ENCODE assay signal across 29 cellular contexts in genomic region chr19:2717638-2718541, GRCh38. TPM values are rescaled to one million over a fixed set of nuclear protein-coding genes. Genes with fewer than 3 reads are reported as not detected.
"Had no signal": no experiment of that assay in that cellular context is flagged by ENCODE, and none has a peak within 500 bp of the region (broad histone marks: within the 10 kb centered on the region; RNA-seq: fewer than 3 reads in every experiment).

No MANE protein-coding gene starts in this region.

- H3K36me3 ChIP-seq: ascending aorta had no signal

- ATAC-seq: activated CD4-positive, CD25-positive, alpha-beta regulatory T cell treated with anti-CD3 and anti-CD28 coated beads, Interleukin-2, amount 50 U/mL, for 24 hours; activated CD8-positive, alpha-beta T cell treated with anti-CD3 and anti-CD28 coated beads for 36 hours; activated T-cell treated with anti-CD3 and anti-CD28 coated beads, Interleukin-2, amount 50 U/mL, for 72 hours; body of pancreas; Panc1 had no signal

- H3K4me3 Mint-ChIP-seq: activated CD8-positive, alpha-beta T cell treated with anti-CD3 and anti-CD28 coated beads for 36 hours; activated naive CD4-positive, alpha-beta T cell treated with anti-CD3 and anti-CD28 coated beads, Interleukin-2, amount 50 U/mL, for 24 hours; activated T-cell treated with anti-CD3 and anti-CD28 coated beads, Interleukin-2, amount 50 U/mL, for 72 hours; T-helper 2 cell treated with Interferon-gamma antibody and Interleukin-4, amounts not matched to agents 5 μg/mL and 100 μg/mL, for 36 hours had no signal

- H3K27me3 ChIP-seq: body of pancreas, MG63 had no signal

- H3K27ac Mint-ChIP-seq: activated CD8-positive, alpha-beta T cell treated with anti-CD3 and anti-CD28 coated beads for 36 hours; activated naive CD4-positive, alpha-beta T cell treated with anti-CD3 and anti-CD28 coated beads, Interleukin-2, amount 50 U/mL, for 24 hours; activated T-cell treated with anti-CD3 and anti-CD28 coated beads, Interleukin-2, amount 50 U/mL, for 72 hours; activated T-helper 2 cell treated with anti-CD3 and anti-CD28 coated beads, Interferon-gamma antibody, Interleukin-2, Interleukin-4, amounts not matched to agents 10 μg/mL and 5 μg/mL and 100 μg/mL, durations not matched to agents 14 hours and 24 hours and 36 hours; T-helper 2 cell treated with Interferon-gamma antibody and Interleukin-4, amounts not matched to agents 5 μg/mL and 100 μg/mL, for 36 hours had no signal

- DNase-seq: activated CD4-positive, alpha-beta T cell treated with anti-CD3 and anti-CD28 coated beads for 4 hours; activated CD8-positive, alpha-beta memory T cell treated with anti-CD3 and anti-CD28 coated beads, Interleukin-2, amount 50 U/mL, for 4 hours; activated CD8-positive, alpha-beta T cell treated with anti-CD3 and anti-CD28 coated beads for 36 hours; activated T-cell treated with anti-CD3 and anti-CD28 coated beads, Interleukin-2, amount 50 U/mL, for 72 hours; body of pancreas; MG63; MV-4-11; NCI-H1092 treated with DMSO at 0.1 percent for 48 hours; NCI-H1417 treated with DMSO at 0.1 percent for 48 hours; NCI-H1694; NCI-H2029; NCI-H2107; NCI-H2171 treated with DMSO at 0.1 percent for 48 hours; NCI-H226; NCI-H526 treated with DMSO at 0.1 percent for 48 hours; NK-92 treated with Interleukin-12 subunit alpha and Interleukin-12 subunit beta, amount 100 ng/mL, for 24 hours; OCI-M1; SIG-M5; SW 1271 had no signal

- H3K9me3 ChIP-seq: ascending aorta, MG63 had no signal

- FAIRE-seq: bronchial epithelial cell had no signal

- H3K27ac ChIP-seq: ascending aorta, body of pancreas, RWPE1 had no signal

- H3K4me3 ChIP-seq: ascending aorta, body of pancreas, MG63 had no signal

- H3K9me3 Mint-ChIP-seq: activated naive CD4-positive, alpha-beta T cell treated with anti-CD3 and anti-CD28 coated beads, Interleukin-2, amount 50 U/mL, for 24 hours had no signal

- H3K36me3 Mint-ChIP-seq: activated naive CD4-positive, alpha-beta T cell treated with anti-CD3 and anti-CD28 coated beads, Interleukin-2, amount 50 U/mL, for 24 hours had no signal

RNA-seq across cellular contexts. Expression of gene DIRAS1, which starts 3.3 kb away (rescaled TPM):
- total RNA-seq: ascending aorta; T-helper 1 cell treated with Interleukin-12 subunit alpha and Interleukin-12 subunit beta and Interleukin-4 antibody, amounts not matched to agents 30 ng/mL and 1 ng/mL, for 36 hours had no signal

RNA-seq across cellular contexts. Expression of gene GNG7, which starts 15.4 kb away (rescaled TPM):
- total RNA-seq: NCI-H460 had no signal
